In genomic region chr19:46718934-46719551, GRCh38 we compare ENCODE assay signal across 9 cellular contexts. TPM values are rescaled to one million over a fixed set of nuclear protein-coding genes. Genes with fewer than 3 reads are reported as not detected.
DNase-seq lines count a peak whose midpoint lies in the region; ATAC-seq, FAIRE-seq and TF ChIP-seq lines count a peak whose summit lies in the region.
"Had no signal": no experiment of that assay in that cellular context is flagged by ENCODE, and none has a peak within 500 bp of the region (broad histone marks: within the 10 kb centered on the region; RNA-seq: fewer than 3 reads in every experiment).

No MANE protein-coding gene starts in this region.

- DNase-seq in A549 (ENCODE audit: low read depth in 1 of 2, low spot score in 1 of 2): no peak
- DNase-seq in GM18507 (ENCODE audit: extremely low spot score, insufficient read length, low read depth): peak; percentile 54
- no peak for DNase-seq in endothelial cell (ENCODE audit: low spot score)
- DNase-seq in small intestine: no peak

- peaks cover 19% of the 10 kb centered on the region for H3K4me1 ChIP-seq in A549
- H3K4me1 ChIP-seq in KMS-11 (ENCODE audit: low read depth, poor library complexity, severe bottlenecking): peaks cover 37% of the 10 kb centered on the region
- H3K4me1 ChIP-seq in small intestine (ENCODE audit: control insufficient read depth in 2 of 2, insufficient read depth in 1 of 2, low read depth in 1 of 2, low read length in 1 of 2): peaks cover 0 to 5% of the 10 kb centered on the region in 2 donors

- POLR2A ChIA-PET in A549 (lab: Yijun Ruan, JAX): no interaction called here

- H2AFZ ChIP-seq in KMS-11 (ENCODE audit: low read depth): no peak overlapping the region

- TF ChIP-seq POLR2A in A549 (IDR thresholded peaks at IDR 0.05; ENCODE audit: low read length): no peak

- H3K36me3 ChIP-seq in KMS-11 (ENCODE audit: insufficient read depth): no peaks in the 10 kb centered on the region; the same call in 1 of the 2 replicates
- H3K36me3 ChIP-seq in small intestine (ENCODE audit: control insufficient read depth in 2 of 2, insufficient read depth in 2 of 2, low read length in 2 of 2): peaks cover 6 to 11% of the 10 kb centered on the region in 2 donors

- H3K4me2 ChIP-seq in A549: no peak overlapping the region
- peak overlapping the region; percentile 80 for H3K4me2 ChIP-seq in KMS-11

- H4K20me1 ChIP-seq in KMS-11 (ENCODE audit: insufficient read depth): no peaks in the 10 kb centered on the region

- TF ChIP-seq RAD21 in A549 (conservative IDR thresholded peaks at IDR 0.05 in 1 of 2, IDR thresholded peaks at IDR 0.05 in 1 of 2): no peak

- H3K27me3 ChIP-seq in KMS-11 (ENCODE audit: insufficient read depth, low read depth) (no peaks in the 10 kb centered on the region), small intestine (ENCODE audit: control insufficient read depth in 2 of 2, insufficient read depth in 2 of 2, low read length in 2 of 2) (no peaks in the 10 kb centered on the region)
- H3K27me3 ChIP-seq: cardiac muscle cell had no signal

- peaks cover 18% of the 10 kb centered on the region for H3K79me2 ChIP-seq in KMS-11 (ENCODE audit: insufficient read depth, low read depth)

- FAIRE-seq in A549 (lab: Jason Lieb, UNC) (no peak), GM18507 (lab: Jason Lieb, UNC) (peak; percentile 96), small intestine (lab: Jason Lieb, UNC) (no peak)

- no peak for ATAC-seq in A549
- no peak for ATAC-seq in GM18502 (IDR thresholded peaks at IDR 0.05; ENCODE audit: poor library complexity, unreplicated experiment)
- no peak for ATAC-seq in GM21717 (IDR thresholded peaks at IDR 0.05; ENCODE audit: unreplicated experiment)
- no peak for ATAC-seq in HG03045 (IDR thresholded peaks at IDR 0.05; ENCODE audit: unreplicated experiment)

- H3K9me3 Mint-ChIP-seq in endothelial cell (ENCODE audit: unreplicated experiment): no peaks in the 10 kb centered on the region

- peaks cover 16% of the 10 kb centered on the region for H3K36me3 Mint-ChIP-seq in endothelial cell (ENCODE audit: low read depth, unreplicated experiment)

- H3K27ac ChIP-seq in A549: no peak overlapping the region
- H3K27ac ChIP-seq in KMS-11: peak overlapping the region; percentile 48
- H3K27ac ChIP-seq in small intestine (ENCODE audit: low read depth in 1 of 2, low read length in 1 of 2): peak overlapping the region in 1 of 2 donors; percentile 90
- H3K27ac ChIP-seq: cardiac muscle cell had no signal

- H3K9me3 ChIP-seq in A549 (no peaks in the 10 kb centered on the region), small intestine (ENCODE audit: control insufficient read depth, low read depth) (no peaks in the 10 kb centered on the region)

- H3K4me3 ChIP-seq in A549 (no peak overlapping the region), KMS-11 (IDR thresholded peaks at IDR 0.05; ENCODE audit: insufficient read depth, low read depth, low read length) (no peak overlapping the region), small intestine (ENCODE audit: low read depth in 1 of 2, low read length in 2 of 2) (no peak overlapping the region)
- H3K4me3 ChIP-seq: cardiac muscle cell had no signal

- no peak for TF ChIP-seq CTCF in A549 (IDR thresholded peaks at IDR 0.05)
- TF ChIP-seq CTCF in KMS-11 (conservative IDR thresholded peaks at IDR 0.05; ENCODE audit: low read depth, low read length): no peak
- no peak for TF ChIP-seq CTCF in endothelial cell (IDR thresholded peaks at IDR 0.05; ENCODE audit: unreplicated experiment)

- peak overlapping the region; percentile 85 for H3K27ac Mint-ChIP-seq in endothelial cell (ENCODE audit: unreplicated experiment)

- peak overlapping the region; percentile 76 for H3K4me3 Mint-ChIP-seq in endothelial cell (ENCODE audit: unreplicated experiment)

- H3K4me1 Mint-ChIP-seq in endothelial cell (ENCODE audit: unreplicated experiment): peaks cover 23% of the 10 kb centered on the region

- CTCF ChIA-PET in A549 (lab: Yijun Ruan, JAX): interaction anchor here (0.7 to 4.5 kb wide), 6 partner anchors 10 to 88 kb away, joined by 3 to 64 read pairs (median 4); no protein-coding TSS in a partner anchor

- H3K9ac ChIP-seq in KMS-11: peak overlapping the region; percentile 33; the same call in 1 of the 2 replicates

- 89% methylated on average over 14 of the region's 14 CpGs for WGBS in A549 (ENCODE audit: missing lambda C conversion rate)
- WGBS in small intestine, 3 donors: 71 to 82% (median 78%) methylated on average over 14 of the region's 14 CpGs

- no peak for TF ChIP-seq EP300 in A549 (IDR thresholded peaks at IDR 0.05)

- peaks cover 29% of the 10 kb centered on the region for H3K27me3 Mint-ChIP-seq in endothelial cell (ENCODE audit: unreplicated experiment)

TF ChIP-seq in A549, 52 proteins besides CTCF, POLR2A, EP300 and RAD21:
- TF ChIP-seq GATA3 (IDR thresholded peaks at IDR 0.05; ENCODE audit: borderline replicate concordance): no peak
- 0 out of 2 replicates have a peak, but pooled peaks have one; percentile 12 for TF ChIP-seq PBX3 (IDR thresholded peaks at IDR 0.05)
- TF ChIP-seq REST (IDR thresholded peaks at IDR 0.05): no peak
- TF ChIP-seq MAZ (IDR thresholded peaks at IDR 0.05; ENCODE audit: borderline replicate concordance, low read depth, low read length): no peak
- no peak for TF ChIP-seq NFE2L2 (conservative IDR thresholded peaks at IDR 0.05; ENCODE audit: low read length)

RNA-seq across cellular contexts. Expression of gene PRKD2, which starts 2.1 kb away (rescaled TPM):
- polyA plus RNA-seq in A549 (2011; rRNA removed) (8.3 and 10.4 TPM in 2 replicates), A549 (2017; fragmentation: RNase III; extraction: RNeasy Plus Mini Kit Qiagen cat#74134 plus additional on column Dnase treatment) (21.7 to 25.8 TPM (median 24.6 TPM) in 3 replicates), small intestine (10 to 100 TPM; 30.7 to 87.4 (median 71.9) TPM)
- 20.7 and 21.5 TPM in 2 replicates for polyA plus RNA-seq in A549 (2012; cell fraction: cytosol; rRNA removed)
- 43.5 and 59.2 TPM in 2 replicates for polyA plus RNA-seq in A549 (2012; cell fraction: nucleus; rRNA removed)
- 22.8 and 23.8 TPM in 2 replicates for polyA minus RNA-seq in A549 (2011; rRNA and poly(A)+ RNA removed)
- 132 TPM for total RNA-seq in endothelial cell (ENCODE audit: unreplicated experiment)

RNA-seq across cellular contexts. Expression of gene FKRP, which starts 26.8 kb away (rescaled TPM):
- polyA plus RNA-seq in A549 (2011; rRNA removed) (14.7 and 16.4 TPM in 2 replicates), A549 (2017; fragmentation: RNase III; extraction: RNeasy Plus Mini Kit Qiagen cat#74134 plus additional on column Dnase treatment) (18.4 to 20.2 TPM (median 18.8 TPM) in 3 replicates), small intestine (1 to 10 TPM; 7.0 to 9.3 (median 8.3) TPM)
- 23.9 and 34.0 TPM in 2 replicates for polyA plus RNA-seq in A549 (2012; cell fraction: cytosol; rRNA removed)
- polyA plus RNA-seq in A549 (2012; cell fraction: nucleus; rRNA removed): 75.2 and 82.8 TPM in 2 replicates
- polyA minus RNA-seq in A549 (2011; rRNA and poly(A)+ RNA removed): 10.6 and 13.3 TPM in 2 replicates
- 22.7 TPM for total RNA-seq in endothelial cell (ENCODE audit: unreplicated experiment)

RNA-seq across cellular contexts. Expression of gene STRN4, which starts 27.2 kb away (rescaled TPM):
- polyA plus RNA-seq in A549 (2011; rRNA removed): 62.8 and 66.2 TPM in 2 replicates
- polyA plus RNA-seq in A549 (2012; cell fraction: cytosol; rRNA removed): 192 and 270 TPM in 2 replicates
- 380 and 588 TPM in 2 replicates for polyA plus RNA-seq in A549 (2012; cell fraction: nucleus; rRNA removed)
- 70.0 to 72.9 TPM (median 71.0 TPM) in 3 replicates for polyA plus RNA-seq in A549 (2017; fragmentation: RNase III; extraction: RNeasy Plus Mini Kit Qiagen cat#74134 plus additional on column Dnase treatment)
- 65.2 and 89.1 TPM in 2 replicates for polyA minus RNA-seq in A549 (2011; rRNA and poly(A)+ RNA removed)
- 111 TPM for total RNA-seq in endothelial cell (ENCODE audit: unreplicated experiment)
- polyA plus RNA-seq in small intestine: 10 to 100 TPM; 44.6 to 51.6 (median 50.5) TPM

RNA-seq across cellular contexts. Expression of gene DACT3, which starts 58.1 kb away (rescaled TPM):
- 0.13 and 0.36 TPM in 2 replicates for polyA plus RNA-seq in A549 (2011; rRNA removed)
- polyA plus RNA-seq in A549 (2012; cell fraction: cytosol; rRNA removed): 0.22 and 0.32 TPM in 2 replicates
- 0.26 and 0.31 TPM in 2 replicates for polyA plus RNA-seq in A549 (2012; cell fraction: nucleus; rRNA removed)
- polyA plus RNA-seq in A549 (2017; fragmentation: RNase III; extraction: RNeasy Plus Mini Kit Qiagen cat#74134 plus additional on column Dnase treatment): 0.14 to 0.33 TPM (median 0.32 TPM) in 3 replicates
- 0.10 and 0.29 TPM in 2 replicates for polyA minus RNA-seq in A549 (2011; rRNA and poly(A)+ RNA removed)
- total RNA-seq in endothelial cell (ENCODE audit: unreplicated experiment): 1.1 TPM
- 1 to 10 TPM in 2 of 3 donors, not detected in 1; 2.2 to 5.3 TPM for polyA plus RNA-seq in small intestine
